8 cellular contexts compared by ENCODE assay signal in the genomic region with DNA sequence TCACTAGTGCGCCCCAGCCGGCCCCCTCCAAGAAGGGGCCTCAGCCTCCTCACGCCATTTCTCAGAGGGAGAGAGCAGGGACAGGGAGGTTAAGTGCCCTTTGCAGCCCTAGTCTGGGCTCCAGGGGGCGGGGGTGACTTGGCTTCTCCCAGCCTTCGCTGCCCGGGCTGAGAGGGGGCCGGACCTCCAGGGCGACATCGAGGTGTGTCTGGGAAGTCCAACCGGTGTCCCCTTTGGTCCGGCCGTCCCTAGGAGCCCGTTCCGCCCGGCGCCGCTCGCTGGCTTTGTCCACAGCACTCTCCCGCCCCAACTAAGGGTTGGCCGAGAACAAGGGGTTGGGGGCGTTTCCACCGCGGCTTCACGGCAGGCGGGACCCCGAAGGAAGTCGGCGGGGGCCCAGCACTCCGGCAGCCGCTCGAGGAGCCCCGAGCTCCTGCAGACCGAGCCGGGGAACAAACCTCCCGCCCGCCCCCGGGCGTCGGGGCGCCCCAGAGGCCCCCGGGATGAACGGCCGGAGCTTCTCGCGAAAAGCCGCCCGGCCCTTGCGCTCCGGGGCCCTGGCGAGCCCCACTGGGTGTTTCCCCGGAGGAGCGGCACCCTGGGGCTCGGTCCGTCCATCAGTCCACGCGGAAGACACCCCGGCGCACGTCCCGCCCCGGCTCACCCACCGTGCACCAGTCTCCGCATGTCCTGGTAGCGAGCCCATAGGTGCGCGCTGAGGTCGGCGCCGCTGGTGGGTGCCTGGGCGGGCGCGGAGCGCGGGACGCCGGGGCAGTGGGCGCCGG. TPM values are rescaled to one million over a fixed set of nuclear protein-coding genes. Genes with fewer than 3 reads are reported as not detected.
DNase-seq lines count a peak whose midpoint lies in the region; ATAC-seq and TF ChIP-seq lines count a peak whose summit lies in the region.

No MANE protein-coding gene starts in this region.

- H3K27me3 Mint-ChIP-seq in Calu3 (ENCODE audit: unreplicated experiment), result no peaks in the 10 kb centered on the region
- H3K27me3 Mint-ChIP-seq in activated T-cell treated with anti-CD3 and anti-CD28 coated beads, Interleukin-2, amount 50 U/mL, for 4 hours (ENCODE audit: low read depth), result no peaks in the 10 kb centered on the region
- peaks cover 14% of the 10 kb centered on the region for H3K27me3 Mint-ChIP-seq in glutamatergic neuron (ENCODE audit: unreplicated experiment)

- H3K36me3 Mint-ChIP-seq in Calu3 (ENCODE audit: insufficient read depth, unreplicated experiment), result peaks cover 56% of the 10 kb centered on the region
- H3K36me3 Mint-ChIP-seq in activated T-cell treated with anti-CD3 and anti-CD28 coated beads, Interleukin-2, amount 50 U/mL, for 4 hours (ENCODE audit: insufficient read depth), result peaks cover 8% of the 10 kb centered on the region
- H3K36me3 Mint-ChIP-seq in glutamatergic neuron (ENCODE audit: unreplicated experiment), result no peaks in the 10 kb centered on the region

- CTCF ChIA-PET in Calu3 (lab: Charles Lee), result no interaction called here

- H3K9me3 Mint-ChIP-seq in Calu3 (ENCODE audit: low read depth, unreplicated experiment) (no peaks in the 10 kb centered on the region), glutamatergic neuron (ENCODE audit: unreplicated experiment) (peaks cover 17% of the 10 kb centered on the region)
- H3K9me3 Mint-ChIP-seq in activated T-cell treated with anti-CD3 and anti-CD28 coated beads, Interleukin-2, amount 50 U/mL, for 4 hours, result no peaks in the 10 kb centered on the region

- DNase-seq in Calu3, result peak; percentile 40
- DNase-seq in HT1080 (ENCODE audit: low read depth), result peak; percentile 29
- no peak for DNase-seq in activated T-cell treated with anti-CD3 and anti-CD28 coated beads, Interleukin-2, amount 50 U/mL, for 4 hours
- DNase-seq in glutamatergic neuron, result peak; percentile 53
- peak; percentile 88 for DNase-seq in posterior vena cava (ENCODE audit: low spot score)
- no peak for DNase-seq in NOMO-1 treated with DMSO at 0.1 percent for 48 hours (lab: John Stamatoyannopoulos, UW; ENCODE audit: unreplicated experiment)

- intact Hi-C loops in Calu3 (cut with micrococcal nuclease; ENCODE audit: unreplicated experiment) (loop anchor here (10.0 kb wide), 1 partner anchor 152 kb away; a partner anchor contains a TSS), posterior vena cava (cut with DNase I) (no loop called here)

- BruUV-seq in Calu3 (replicated peaks; lab: Mats Ljungman, UMichigan), result no TSS peak

- ATAC-seq in activated T-cell treated with anti-CD3 and anti-CD28 coated beads, Interleukin-2, amount 50 U/mL, for 4 hours, result peak; percentile 4 to 6
- ATAC-seq in GM21576 (IDR thresholded peaks at IDR 0.05; ENCODE audit: unreplicated experiment) (no peak), GM18861 (IDR thresholded peaks at IDR 0.05; ENCODE audit: unreplicated experiment) (no peak)

- peaks cover 9% of the 10 kb centered on the region for H3K4me1 Mint-ChIP-seq in Calu3 (ENCODE audit: low read depth, unreplicated experiment)
- H3K4me1 Mint-ChIP-seq in activated T-cell treated with anti-CD3 and anti-CD28 coated beads, Interleukin-2, amount 50 U/mL, for 4 hours (ENCODE audit: low read depth), result peaks cover 26% of the 10 kb centered on the region
- H3K4me1 Mint-ChIP-seq in glutamatergic neuron (ENCODE audit: low read depth, unreplicated experiment), result peaks cover 20% of the 10 kb centered on the region

- H3K4me3 Mint-ChIP-seq in Calu3 (ENCODE audit: low read depth, unreplicated experiment) (peak overlapping the region; percentile 82), glutamatergic neuron (ENCODE audit: unreplicated experiment) (peak overlapping the region; percentile 88)
- H3K4me3 Mint-ChIP-seq in activated T-cell treated with anti-CD3 and anti-CD28 coated beads, Interleukin-2, amount 50 U/mL, for 4 hours, result peak overlapping the region; percentile 73

- peak overlapping the region; percentile 74 for H3K27ac Mint-ChIP-seq in Calu3 (ENCODE audit: unreplicated experiment)
- peak overlapping the region; percentile 73 for H3K27ac Mint-ChIP-seq in glutamatergic neuron (ENCODE audit: unreplicated experiment)

- TF ChIP-seq CTCF in Calu3 (IDR thresholded peaks at IDR 0.05; ENCODE audit: unreplicated experiment) (no peak), glutamatergic neuron (IDR thresholded peaks at IDR 0.05; ENCODE audit: partially characterized antibody, unreplicated experiment) (no peak)

RNA-seq across cellular contexts. Expression of a gene that starts 0.6 kb away (rescaled TPM):
- total RNA-seq in Calu3 (2022) (100 and 146 TPM in 2 replicates), glutamatergic neuron (ENCODE audit: unreplicated experiment) (308 TPM), posterior vena cava (10 to 100 TPM; 42.7 to 48.6 TPM)
- 94.1 and 122 TPM in 2 replicates for total RNA-seq in HT1080 (2014; rRNA removed; shearing (Covaris generic))
- 115 and 146 TPM in 2 replicates for polyA plus RNA-seq in HT1080 (2015; cell fraction: cytosol; rRNA removed)
- 105 and 123 TPM in 2 replicates for polyA plus RNA-seq in HT1080 (2015; cell fraction: nucleus; rRNA removed)
- total RNA-seq in activated T-cell treated with anti-CD3 and anti-CD28 coated beads, Interleukin-2, amount 50 U/mL, for 4 hours, result 10 to 100 TPM; 29.7 to 53.1 (median 42.8) TPM

RNA-seq across cellular contexts. Expression of a gene that starts 3.4 kb away (rescaled TPM):
- total RNA-seq in Calu3 (2022) (14.0 and 15.1 TPM in 2 replicates), glutamatergic neuron (ENCODE audit: unreplicated experiment) (13.7 TPM), posterior vena cava (10 to 100 TPM; 13.8 to 22.8 TPM)
- 10.5 and 18.4 TPM in 2 replicates for total RNA-seq in HT1080 (2014; rRNA removed; shearing (Covaris generic))
- 1.8 and 33.9 TPM in 2 replicates for polyA plus RNA-seq in HT1080 (2015; cell fraction: cytosol; rRNA removed)
- polyA plus RNA-seq in HT1080 (2015; cell fraction: nucleus; rRNA removed), result 2.0 and 4.9 TPM in 2 replicates
- 10 to 100 TPM; 22.8 to 25.7 (median 23.2) TPM for total RNA-seq in activated T-cell treated with anti-CD3 and anti-CD28 coated beads, Interleukin-2, amount 50 U/mL, for 4 hours

RNA-seq across cellular contexts. Expression of a gene that starts 37.9 kb away (rescaled TPM):
- total RNA-seq in Calu3 (2022) (0.26 TPM in 1 of 2 replicates, not detected in the other), glutamatergic neuron (ENCODE audit: unreplicated experiment) (6.3 TPM), posterior vena cava (100 to 1,000 TPM; 303 to 498 TPM)
- not detected in 2 replicates for total RNA-seq in HT1080 (2014; rRNA removed; shearing (Covaris generic))
- polyA plus RNA-seq in HT1080 (2015; cell fraction: cytosol; rRNA removed), result not detected in 2 replicates
- polyA plus RNA-seq in HT1080 (2015; cell fraction: nucleus; rRNA removed), result 0.29 and 0.32 TPM in 2 replicates
- under 1 TPM; 0.30 to 0.73 (median 0.40) TPM for total RNA-seq in activated T-cell treated with anti-CD3 and anti-CD28 coated beads, Interleukin-2, amount 50 U/mL, for 4 hours

Comparison
In these comparisons a context has a peak if more than half of its experiments do, and no peak if none do; other contexts are left out.
1. DNase-seq: peak in Calu3 (single experiment), HT1080 (single experiment), glutamatergic neuron (single experiment) and posterior vena cava (single experiment); none in activated T-cell treated with anti-CD3 and anti-CD28 coated beads, Interleukin-2, amount 50 U/mL, for 4 hours (single experiment) and NOMO-1 treated with DMSO at 0.1 percent for 48 hours (single experiment).
2. ATAC-seq: peak in activated T-cell treated with anti-CD3 and anti-CD28 coated beads, Interleukin-2, amount 50 U/mL, for 4 hours (2 of 2); none in GM21576 (single experiment) and GM18861 (single experiment).
3. RNA of a gene that starts 37.9 kb away (total RNA-seq): 303 to 498 TPM in posterior vena cava; 6.3 TPM in glutamatergic neuron (single experiment), 0.30 to 0.73 TPM in activated T-cell treated with anti-CD3 and anti-CD28 coated beads, Interleukin-2, amount 50 U/mL, for 4 hours, 0.26 TPM in Calu3 and not detected in HT1080; every median in the first group is over 10 times any median in the second.
4. Peak in every context shown above with its lines, with median percentiles within 50 percentile points of each other: H3K4me3 Mint-ChIP-seq.